In the genomic region with DNA sequence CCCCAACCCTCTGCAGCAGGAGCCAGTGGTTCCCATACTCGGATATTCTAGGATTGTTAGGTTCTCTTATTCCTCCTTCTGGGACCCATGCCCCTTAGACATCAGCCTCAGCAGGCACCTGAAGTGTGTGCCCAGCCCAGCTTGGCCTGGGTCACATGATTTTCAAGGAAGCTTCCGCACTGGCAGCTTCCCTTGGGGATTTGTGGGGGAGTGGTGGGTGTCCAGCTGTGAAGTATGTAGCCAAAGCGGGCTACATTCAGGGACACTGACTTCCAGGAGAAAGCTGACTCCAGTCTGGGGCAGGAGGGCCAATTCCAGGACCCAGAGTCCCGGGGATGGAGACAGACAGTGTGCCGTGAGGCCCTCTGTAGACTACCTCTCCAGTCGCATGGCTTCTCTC, we compare ENCODE assay signal across 8 cellular contexts. TPM values are rescaled to one million over a fixed set of nuclear protein-coding genes. Genes with fewer than 3 reads are reported as not detected.
A peak's percentile ranks its signal among the peaks of the same experiment; 100 is the strongest.
DNase-seq lines count a peak whose midpoint lies in the region; ATAC-seq and TF ChIP-seq lines count a peak whose summit lies in the region.

No MANE protein-coding gene starts in this region.

- CTCF ChIA-PET in AG04450 (lab: Charles Lee) = interaction anchor here (0.6 kb wide), 1 partner anchor 38 kb away, joined by 3 read pairs; no protein-coding TSS in a partner anchor

- TF ChIP-seq CTCF in AG04450 (IDR thresholded peaks at IDR 0.05; ENCODE audit: low read depth, low read length) = no peak

- peak overlapping the region; percentile 88 for H3K4me3 Mint-ChIP-seq in activated T-helper 1 cell treated with anti-CD3 and anti-CD28 coated beads, Interleukin-12 subunit alpha, Interleukin-12 subunit beta, Interleukin-2, Interleukin-4 antibody, amounts not matched to agents 30 ng/mL and 10 ng/mL and 1 ng/mL, durations not matched to agents 14 hours and 24 hours and 36 hours

- DNase-seq in AG04450 (ENCODE audit: low read depth, low spot score) (no peak), H7 (no peak), left ventricle myocardium superior (peak; percentile 52), epidermal melanocyte (ENCODE audit: insufficient read length, low spot score) (no peak), NCI-H2107 (lab: John Stamatoyannopoulos, UW) (no peak), NCI-H748 (lab: John Stamatoyannopoulos, UW; ENCODE audit: unreplicated experiment) (no peak)
- DNase-seq in activated T-helper 1 cell treated with anti-CD3 and anti-CD28 coated beads, Interleukin-12 subunit alpha, Interleukin-12 subunit beta, Interleukin-2, Interleukin-4 antibody, amounts not matched to agents 30 ng/mL and 10 ng/mL and 1 ng/mL, durations not matched to agents 14 hours and 24 hours and 36 hours (ENCODE audit: low spot score) = no peak

- peak overlapping the region; percentile 98 for H3K27ac Mint-ChIP-seq in activated T-helper 1 cell treated with anti-CD3 and anti-CD28 coated beads, Interleukin-12 subunit alpha, Interleukin-12 subunit beta, Interleukin-2, Interleukin-4 antibody, amounts not matched to agents 30 ng/mL and 10 ng/mL and 1 ng/mL, durations not matched to agents 14 hours and 24 hours and 36 hours

- no peaks in the 10 kb centered on the region for H3K36me3 ChIP-seq in H7 (replicated peaks; ENCODE audit: control insufficient read depth, insufficient read depth, low read length)
- H3K36me3 ChIP-seq in rectal smooth muscle tissue (ENCODE audit: control insufficient read depth, insufficient read depth, low read length) = no peaks in the 10 kb centered on the region

- no peak for ATAC-seq in left ventricle myocardium superior

- H3K4me3 ChIP-seq in AG04450 (ENCODE audit: low read depth, low read length) (peak overlapping the region; percentile 91), H7 (ENCODE audit: insufficient read depth, low read depth, low read length) (peak overlapping the region; percentile 89), rectal smooth muscle tissue (ENCODE audit: low read length) (peak overlapping the region; percentile 94)

- H3K4me1 Mint-ChIP-seq in activated T-helper 1 cell treated with anti-CD3 and anti-CD28 coated beads, Interleukin-12 subunit alpha, Interleukin-12 subunit beta, Interleukin-2, Interleukin-4 antibody, amounts not matched to agents 30 ng/mL and 10 ng/mL and 1 ng/mL, durations not matched to agents 14 hours and 24 hours and 36 hours (ENCODE audit: low read depth) = peaks cover 60% of the 10 kb centered on the region

- no peaks in the 10 kb centered on the region for H3K27me3 ChIP-seq in AG04450 (ENCODE audit: control insufficient read depth, insufficient read depth, low read length)
- H3K27me3 ChIP-seq in H7 (ENCODE audit: control insufficient read depth, insufficient read depth, low read length) = no peaks in the 10 kb centered on the region
- no peaks in the 10 kb centered on the region for H3K27me3 ChIP-seq in rectal smooth muscle tissue (ENCODE audit: control insufficient read depth, insufficient read depth, low read length)

- H3K9ac ChIP-seq in rectal smooth muscle tissue (ENCODE audit: low read length) = no peak overlapping the region

- H3K27me3 Mint-ChIP-seq in activated T-helper 1 cell treated with anti-CD3 and anti-CD28 coated beads, Interleukin-12 subunit alpha, Interleukin-12 subunit beta, Interleukin-2, Interleukin-4 antibody, amounts not matched to agents 30 ng/mL and 10 ng/mL and 1 ng/mL, durations not matched to agents 14 hours and 24 hours and 36 hours (ENCODE audit: insufficient read depth) = no peaks in the 10 kb centered on the region

- POLR2A ChIA-PET in AG04450 (lab: Yijun Ruan, JAX) = interaction anchor here (0.5 to 1.4 kb wide), 5 partner anchors 15 to 298 kb away, joined by 3 to 5 read pairs (median 3); partner anchors contain the start of gene NOLC1

- intact Hi-C loops in activated T-helper 1 cell treated with anti-CD3 and anti-CD28 coated beads, Interleukin-12 subunit alpha, Interleukin-12 subunit beta, Interleukin-2, Interleukin-4 antibody, amounts not matched to agents 30 ng/mL and 10 ng/mL and 1 ng/mL, durations not matched to agents 14 hours and 24 hours and 36 hours (cut with micrococcal nuclease) = no loop called here
- intact Hi-C loops in left ventricle myocardium superior (cut with micrococcal nuclease) = no loop called here

- no peaks in the 10 kb centered on the region for H3K9me3 ChIP-seq in AG04450 (ENCODE audit: control insufficient read depth, insufficient read depth, low read length)

- no peaks in the 10 kb centered on the region for H3K36me3 Mint-ChIP-seq in activated T-helper 1 cell treated with anti-CD3 and anti-CD28 coated beads, Interleukin-12 subunit alpha, Interleukin-12 subunit beta, Interleukin-2, Interleukin-4 antibody, amounts not matched to agents 30 ng/mL and 10 ng/mL and 1 ng/mL, durations not matched to agents 14 hours and 24 hours and 36 hours (ENCODE audit: low read depth)

- no peaks in the 10 kb centered on the region for H3K9me3 Mint-ChIP-seq in activated T-helper 1 cell treated with anti-CD3 and anti-CD28 coated beads, Interleukin-12 subunit alpha, Interleukin-12 subunit beta, Interleukin-2, Interleukin-4 antibody, amounts not matched to agents 30 ng/mL and 10 ng/mL and 1 ng/mL, durations not matched to agents 14 hours and 24 hours and 36 hours

- H3K4me1 ChIP-seq in rectal smooth muscle tissue (ENCODE audit: control insufficient read depth, insufficient read depth, low read length) = peaks cover 34% of the 10 kb centered on the region

- peak overlapping the region; percentile 90 for H3K27ac ChIP-seq in AG04450 (ENCODE audit: low read depth, low read length)
- H3K27ac ChIP-seq in rectal smooth muscle tissue (ENCODE audit: low read depth, low read length) = peak overlapping the region; percentile 100

RNA-seq across cellular contexts. Expression of gene LDB1, which starts 1.3 kb away (rescaled TPM):
- polyA plus RNA-seq in AG04450 (2011; rRNA removed) = 95.7 and 106 TPM in 2 replicates
- 163 and 199 TPM in 2 replicates for polyA minus RNA-seq in AG04450 (2011; rRNA and poly(A)+ RNA removed)
- 85.5 and 87.2 TPM in 2 replicates for total RNA-seq in H7 (2014; rRNA removed; shearing (Covaris generic))
- 78.6 and 87.1 TPM in 2 replicates for total RNA-seq in activated T-helper 1 cell treated with anti-CD3 and anti-CD28 coated beads, Interleukin-12 subunit alpha, Interleukin-12 subunit beta, Interleukin-2, Interleukin-4 antibody, amounts not matched to agents 30 ng/mL and 10 ng/mL and 1 ng/mL, durations not matched to agents 14 hours and 24 hours and 36 hours
- 70.7 TPM for total RNA-seq in left ventricle myocardium superior

RNA-seq across cellular contexts. Expression of gene PPRC1, which starts 14.0 kb away (rescaled TPM):
- 14.1 and 18.5 TPM in 2 replicates for polyA plus RNA-seq in AG04450 (2011; rRNA removed)
- polyA minus RNA-seq in AG04450 (2011; rRNA and poly(A)+ RNA removed) = 31.1 and 37.4 TPM in 2 replicates
- total RNA-seq in H7 (2014; rRNA removed; shearing (Covaris generic)) = 40.0 and 44.3 TPM in 2 replicates
- total RNA-seq in activated T-helper 1 cell treated with anti-CD3 and anti-CD28 coated beads, Interleukin-12 subunit alpha, Interleukin-12 subunit beta, Interleukin-2, Interleukin-4 antibody, amounts not matched to agents 30 ng/mL and 10 ng/mL and 1 ng/mL, durations not matched to agents 14 hours and 24 hours and 36 hours = 112 and 115 TPM in 2 replicates
- 13.1 TPM for total RNA-seq in left ventricle myocardium superior

RNA-seq across cellular contexts. Expression of gene NOLC1, which starts 33.3 kb away (rescaled TPM):
- polyA plus RNA-seq in AG04450 (2011; rRNA removed) = 60.9 and 80.8 TPM in 2 replicates
- 46.1 and 47.3 TPM in 2 replicates for polyA minus RNA-seq in AG04450 (2011; rRNA and poly(A)+ RNA removed)
- total RNA-seq in H7 (2014; rRNA removed; shearing (Covaris generic)) = 83.6 and 87.1 TPM in 2 replicates
- total RNA-seq in activated T-helper 1 cell treated with anti-CD3 and anti-CD28 coated beads, Interleukin-12 subunit alpha, Interleukin-12 subunit beta, Interleukin-2, Interleukin-4 antibody, amounts not matched to agents 30 ng/mL and 10 ng/mL and 1 ng/mL, durations not matched to agents 14 hours and 24 hours and 36 hours = 260 and 271 TPM in 2 replicates
- total RNA-seq in left ventricle myocardium superior = 31.2 TPM

RNA-seq across cellular contexts. Expression of gene HPS6, which starts 53.7 kb away (rescaled TPM):
- 6.4 and 9.0 TPM in 2 replicates for polyA plus RNA-seq in AG04450 (2011; rRNA removed)
- 12.9 and 19.3 TPM in 2 replicates for polyA minus RNA-seq in AG04450 (2011; rRNA and poly(A)+ RNA removed)
- total RNA-seq in H7 (2014; rRNA removed; shearing (Covaris generic)) = 28.6 and 31.1 TPM in 2 replicates
- total RNA-seq in activated T-helper 1 cell treated with anti-CD3 and anti-CD28 coated beads, Interleukin-12 subunit alpha, Interleukin-12 subunit beta, Interleukin-2, Interleukin-4 antibody, amounts not matched to agents 30 ng/mL and 10 ng/mL and 1 ng/mL, durations not matched to agents 14 hours and 24 hours and 36 hours = 24.5 and 26.8 TPM in 2 replicates
- total RNA-seq in left ventricle myocardium superior = 9.4 TPM
